In the genomic region with DNA sequence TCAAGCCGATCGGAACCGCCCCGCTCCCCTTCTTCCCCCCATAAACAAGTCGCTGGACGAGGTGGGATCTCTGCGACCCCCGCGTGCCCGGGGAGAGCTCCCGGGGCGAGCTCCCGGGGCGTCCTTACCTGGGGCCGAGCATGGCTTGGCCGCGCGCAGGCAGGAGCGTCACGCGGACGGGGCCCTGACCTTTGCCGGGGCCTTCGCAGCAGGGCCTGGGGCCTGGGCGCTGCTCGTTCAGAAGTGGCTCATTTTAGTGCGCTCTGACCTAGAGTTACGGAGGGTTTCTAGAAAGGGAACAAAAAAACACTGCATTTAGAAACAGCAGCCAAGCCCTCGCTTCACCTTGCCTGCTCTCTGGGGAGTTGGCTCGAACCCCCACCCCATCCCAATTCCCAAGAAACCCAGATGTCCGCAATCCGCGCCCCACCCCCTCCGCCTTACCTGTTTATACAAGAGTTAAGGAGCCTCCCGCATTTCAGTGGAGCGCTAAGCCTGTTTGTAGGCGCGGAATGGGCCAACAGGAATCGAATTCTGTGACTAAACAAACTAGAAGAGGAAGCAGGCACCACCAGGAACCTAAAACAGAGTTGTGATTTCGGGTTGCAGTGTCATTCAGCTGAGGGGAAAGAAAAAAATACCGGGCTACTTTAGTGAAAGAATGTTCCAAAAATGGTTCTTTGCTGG, we compare ENCODE assay signal across 8 cellular contexts. TPM values are rescaled to one million over a fixed set of nuclear protein-coding genes. Genes with fewer than 3 reads are reported as not detected.
A peak's percentile ranks its signal among the peaks of the same experiment; 100 is the strongest.
DNase-seq lines count a peak whose midpoint lies in the region; ATAC-seq, FAIRE-seq and TF ChIP-seq lines count a peak whose summit lies in the region.

No MANE protein-coding gene starts in this region.

- no peaks in the 10 kb centered on the region for H3K4me1 ChIP-seq in CD8-positive, alpha-beta memory T cell (ENCODE audit: insufficient read depth, low read length)
- peaks cover 4 to 18% of the 10 kb centered on the region in 2 donors for H3K4me1 ChIP-seq in kidney (ENCODE audit: control insufficient read depth in 1 of 2, insufficient read depth in 1 of 2, low read depth in 1 of 2, low read length in 2 of 2)

- H3K9ac ChIP-seq in kidney (ENCODE audit: low read length in 2 of 2) = peak overlapping the region in 1 of 2 donors; percentile 92

- peak; percentile 58 for ATAC-seq in GM19351 (IDR thresholded peaks at IDR 0.05; ENCODE audit: unreplicated experiment)
- ATAC-seq in HG03354 (IDR thresholded peaks at IDR 0.05; ENCODE audit: poor library complexity, severe bottlenecking, unreplicated experiment) = peak; percentile 64
- ATAC-seq in stimulated activated naive B cell treated with anti-CD40 and anti-IgM and Interleukin-4, amounts not matched to agents 10 μg/mL and 1 μg/mL and 100 μg/mL, for 72 hours (replicated peaks) = peak; percentile 91 to 93

- H3K27ac Mint-ChIP-seq in CD8-positive, alpha-beta memory T cell = no peak overlapping the region
- H3K27ac Mint-ChIP-seq in activated naive CD8-positive, alpha-beta T cell treated with anti-CD3 and anti-CD28 coated beads for 36 hours = no peak overlapping the region
- peak overlapping the region; percentile 97 for H3K27ac Mint-ChIP-seq in stimulated activated naive B cell treated with anti-CD40 and anti-IgM and Interleukin-4, amounts not matched to agents 10 μg/mL and 1 μg/mL and 100 μg/mL, for 72 hours

- H3K4me3 ChIP-seq in CD8-positive, alpha-beta memory T cell (ENCODE audit: low read length) = peak overlapping the region; percentile 53
- peak overlapping the region; percentile 49 to 69 for H3K4me3 ChIP-seq in kidney (ENCODE audit: low read length in 2 of 2)

- DNase-seq in CD8-positive, alpha-beta memory T cell = no peak
- DNase-seq in activated naive CD8-positive, alpha-beta T cell treated with anti-CD3 and anti-CD28 coated beads for 36 hours = peak; percentile 3
- DNase-seq in kidney = peak; percentile 89
- DNase-seq in stimulated activated naive B cell treated with anti-CD40 and anti-IgM and Interleukin-4, amounts not matched to agents 10 μg/mL and 1 μg/mL and 100 μg/mL, for 72 hours = peak; percentile 48
- DNase-seq in Kasumi-1 (lab: John Stamatoyannopoulos, UW) = no peak
- no peak for DNase-seq in activated CD4-positive, alpha-beta T cell treated with anti-CD3 and anti-CD28 coated beads for 4 hours

- CTCF ChIA-PET in CD8-positive, alpha-beta memory T cell (lab: Charles Lee) = no interaction called here

- no peaks in the 10 kb centered on the region for H3K9me3 ChIP-seq in CD8-positive, alpha-beta memory T cell (ENCODE audit: low read length)
- H3K9me3 ChIP-seq in kidney (ENCODE audit: control insufficient read depth in 1 of 2, low read length in 2 of 2) = no peaks in the 10 kb centered on the region

- peak overlapping the region in 2 of 7 donors; percentile 69 to 74 for H3K4me3 Mint-ChIP-seq in CD8-positive, alpha-beta memory T cell
- H3K4me3 Mint-ChIP-seq in activated naive CD8-positive, alpha-beta T cell treated with anti-CD3 and anti-CD28 coated beads for 36 hours = peak overlapping the region; percentile 73
- peak overlapping the region; percentile 93 to 95 for H3K4me3 Mint-ChIP-seq in stimulated activated naive B cell treated with anti-CD40 and anti-IgM and Interleukin-4, amounts not matched to agents 10 μg/mL and 1 μg/mL and 100 μg/mL, for 72 hours

- peaks cover 8 to 12% (median 12%) of the 10 kb centered on the region in 3 donors for H3K4me1 Mint-ChIP-seq in CD8-positive, alpha-beta memory T cell
- peaks cover 14% of the 10 kb centered on the region for H3K4me1 Mint-ChIP-seq in activated naive CD8-positive, alpha-beta T cell treated with anti-CD3 and anti-CD28 coated beads for 36 hours
- peaks cover 16 to 45% of the 10 kb centered on the region in 2 donors for H3K4me1 Mint-ChIP-seq in stimulated activated naive B cell treated with anti-CD40 and anti-IgM and Interleukin-4, amounts not matched to agents 10 μg/mL and 1 μg/mL and 100 μg/mL, for 72 hours

- H3K27me3 Mint-ChIP-seq in CD8-positive, alpha-beta memory T cell = peaks cover 28 to 59% of the 10 kb centered on the region in 2 donors
- peaks cover 45% of the 10 kb centered on the region for H3K27me3 Mint-ChIP-seq in activated naive CD8-positive, alpha-beta T cell treated with anti-CD3 and anti-CD28 coated beads for 36 hours
- H3K27me3 Mint-ChIP-seq in stimulated activated naive B cell treated with anti-CD40 and anti-IgM and Interleukin-4, amounts not matched to agents 10 μg/mL and 1 μg/mL and 100 μg/mL, for 72 hours = peaks cover 12 to 18% of the 10 kb centered on the region in 2 donors

- H3K36me3 ChIP-seq in CD8-positive, alpha-beta memory T cell (ENCODE audit: insufficient read depth, low read length) = no peaks in the 10 kb centered on the region
- H3K36me3 ChIP-seq in kidney (ENCODE audit: control insufficient read depth in 1 of 2, insufficient read depth in 2 of 2, low read length in 2 of 2) = no peaks in the 10 kb centered on the region

- intact Hi-C loops in kidney (cut with DNase I) = no loop called here

- no peak for TF ChIP-seq CTCF in kidney (IDR thresholded peaks at IDR 0.05; ENCODE audit: borderline replicate concordance, extremely low read depth, insufficient read depth)

- no peaks in the 10 kb centered on the region for H3K27me3 ChIP-seq in CD8-positive, alpha-beta memory T cell (ENCODE audit: insufficient read depth, low read length, poor library complexity, severe bottlenecking)

- FAIRE-seq in kidney (lab: Jason Lieb, UNC) = no peak

- H3K36me3 Mint-ChIP-seq in CD8-positive, alpha-beta memory T cell = no peaks in the 10 kb centered on the region
- H3K36me3 Mint-ChIP-seq in activated naive CD8-positive, alpha-beta T cell treated with anti-CD3 and anti-CD28 coated beads for 36 hours = no peaks in the 10 kb centered on the region
- H3K36me3 Mint-ChIP-seq in stimulated activated naive B cell treated with anti-CD40 and anti-IgM and Interleukin-4, amounts not matched to agents 10 μg/mL and 1 μg/mL and 100 μg/mL, for 72 hours = peaks cover 3 to 15% of the 10 kb centered on the region in 2 donors

- H3K9me3 Mint-ChIP-seq in CD8-positive, alpha-beta memory T cell = no peaks in the 10 kb centered on the region
- H3K9me3 Mint-ChIP-seq in activated naive CD8-positive, alpha-beta T cell treated with anti-CD3 and anti-CD28 coated beads for 36 hours = no peaks in the 10 kb centered on the region
- no peaks in the 10 kb centered on the region for H3K9me3 Mint-ChIP-seq in stimulated activated naive B cell treated with anti-CD40 and anti-IgM and Interleukin-4, amounts not matched to agents 10 μg/mL and 1 μg/mL and 100 μg/mL, for 72 hours

- POLR2A ChIA-PET in CD8-positive, alpha-beta memory T cell (lab: Charles Lee) = no interaction called here

- no peak overlapping the region for H3K27ac ChIP-seq in CD8-positive, alpha-beta memory T cell (ENCODE audit: low read depth, low read length)
- peak overlapping the region; percentile 91 to 95 for H3K27ac ChIP-seq in kidney (ENCODE audit: low read depth in 2 of 2, low read length in 2 of 2)

RNA-seq across cellular contexts. Expression of gene RBM47, which starts 0.8 kb away (rescaled TPM):
- total RNA-seq in CD8-positive, alpha-beta memory T cell = 1 to 10 TPM; 1.1 to 1.4 TPM
- not detected for polyA plus RNA-seq in CD8-positive, alpha-beta memory T cell
- under 1 TPM; 0.16 to 0.22 TPM for total RNA-seq in activated naive CD8-positive, alpha-beta T cell treated with anti-CD3 and anti-CD28 coated beads for 36 hours
- total RNA-seq in kidney = 124 TPM
- polyA plus RNA-seq in kidney (ENCODE audit: insufficient read depth, low read depth, low replicate concordance) = 61.5 TPM

Comparison
In these comparisons a context has a peak if more than half of its experiments do, and no peak if none do; other contexts are left out.
1. DNase-seq: peak in activated naive CD8-positive, alpha-beta T cell treated with anti-CD3 and anti-CD28 coated beads for 36 hours (single experiment), kidney (single experiment) and stimulated activated naive B cell treated with anti-CD40 and anti-IgM and Interleukin-4, amounts not matched to agents 10 μg/mL and 1 μg/mL and 100 μg/mL, for 72 hours (single experiment); none in CD8-positive, alpha-beta memory T cell (0 of 5), Kasumi-1 (0 of 2) and activated CD4-positive, alpha-beta T cell treated with anti-CD3 and anti-CD28 coated beads for 4 hours (0 of 2).
2. RNA of gene RBM47, which starts 0.8 kb away (total RNA-seq): 124 TPM in kidney (single experiment); 1.1 to 1.4 TPM in CD8-positive, alpha-beta memory T cell and 0.16 to 0.22 TPM in activated naive CD8-positive, alpha-beta T cell treated with anti-CD3 and anti-CD28 coated beads for 36 hours; every median in the first group is over 10 times any median in the second.
3. Peak in every context shown above with its lines, with median percentiles within 50 percentile points of each other: ATAC-seq.